In genomic region chr14:68705741-68706283, GRCh38 we compare ENCODE assay signal across 14 cellular contexts.
A peak's percentile ranks its signal among the peaks of the same experiment; 100 is the strongest.
DNase-seq lines count a peak whose midpoint lies in the region; ATAC-seq and TF ChIP-seq lines count a peak whose summit lies in the region.
"Had no signal": no experiment of that assay in that cellular context is flagged by ENCODE, and none has a peak within 500 bp of the region (broad histone marks: within the 10 kb centered on the region; RNA-seq: fewer than 3 reads in every experiment).

No MANE protein-coding gene starts in this region.

- intact Hi-C loops in PC-9 (cut with micrococcal nuclease; ENCODE audit: unreplicated experiment) (no loop called here), heart right ventricle (cut with DNase I) (no loop called here), prostate gland (cut with DNase I) (no loop called here)

- POLR2A ChIA-PET in PC-9 (lab: Charles Lee; ENCODE audit: unreplicated experiment): interaction anchor here (0.6 to 1.0 kb wide), 4 partner anchors 23 to 178 kb away, joined by 3 to 7 read pairs (median 4); no protein-coding TSS in a partner anchor

- H3K27ac ChIP-seq in PC-9 (peak overlapping the region; percentile 71), heart right ventricle (peak overlapping the region in 2 of 10 donors; percentile 24 to 58), prostate gland (peak overlapping the region; percentile 27 to 44)
- H3K27ac ChIP-seq: SK-N-MC had no signal

- no peaks in the 10 kb centered on the region for H4K20me1 ChIP-seq in PC-9 (ENCODE audit: insufficient read depth)

- peak overlapping the region; percentile 50 for H3K4me2 ChIP-seq in PC-9

- CTCF ChIA-PET in PC-9 (lab: Charles Lee): no interaction called here

- H3K9me2 ChIP-seq in PC-9 (ENCODE audit: insufficient read depth): no peaks in the 10 kb centered on the region

- H3K36me3 ChIP-seq in H7 (replicated peaks; ENCODE audit: control insufficient read depth, insufficient read depth, low read length): no peaks in the 10 kb centered on the region
- H3K36me3 ChIP-seq in PC-9 (ENCODE audit: low read depth): no peaks in the 10 kb centered on the region
- no peaks in the 10 kb centered on the region for H3K36me3 ChIP-seq in heart right ventricle
- H3K36me3 ChIP-seq in prostate gland: no peaks in the 10 kb centered on the region

- peaks cover 23% of the 10 kb centered on the region; the same call in 1 of the 2 replicates for H3F3A ChIP-seq in PC-9 (ENCODE audit: insufficient read depth, low read depth)

- H3K27me3 ChIP-seq in H7 (ENCODE audit: control insufficient read depth, insufficient read depth, low read length) (no peaks in the 10 kb centered on the region), PC-9 (ENCODE audit: insufficient read depth, low read depth) (no peaks in the 10 kb centered on the region), heart right ventricle (no peaks in the 10 kb centered on the region), prostate gland (replicated peaks; ENCODE audit: insufficient read depth) (no peaks in the 10 kb centered on the region)

- peak; percentile 54 for DNase-seq in H7
- peak; percentile 56 to 93 for DNase-seq in PC-9
- no peak for DNase-seq in heart right ventricle
- DNase-seq in prostate gland (ENCODE audit: low spot score): peak; percentile 55
- DNase-seq in T-helper 2 cell: no peak
- no peak for DNase-seq in stimulated activated naive CD8-positive, alpha-beta T cell treated with anti-CD3 and anti-CD28 coated beads, Interleukin-15, Interleukin-2, amounts not matched to agents 100 U/mL and 50 U/mL, for 24 hours
- DNase-seq in activated CD4-positive, CD25-positive, alpha-beta regulatory T cell treated with anti-CD3 and anti-CD28 coated beads, Interleukin-2, amount 50 U/mL, for 72 hours: no peak
- no peak for DNase-seq in NCI-H774 (lab: John Stamatoyannopoulos, UW)
- DNase-seq: activated B cell treated with CpG ODN at 0.5 μM for 24 hours, C1 segment of cervical spinal cord, naive B cell, NCI-H1105, retina had no signal

- no peak overlapping the region for H2AFZ ChIP-seq in PC-9

- no TSS peak for BruUV-seq in PC-9 (replicated peaks; lab: Mats Ljungman, UMichigan)

- TF ChIP-seq POLR2A in prostate gland (IDR thresholded peaks at IDR 0.05): no peak

- H3K9me3 ChIP-seq in PC-9 (ENCODE audit: insufficient read depth, low read depth) (no peaks in the 10 kb centered on the region), heart right ventricle (peaks cover 0 to 1% (median 0%) of the 10 kb centered on the region in 11 donors), prostate gland (no peaks in the 10 kb centered on the region)

- H3K4me1 ChIP-seq in PC-9 (replicated peaks; ENCODE audit: insufficient read depth): peaks cover 50% of the 10 kb centered on the region
- peaks cover 0 to 36% (median 13%) of the 10 kb centered on the region in 9 donors for H3K4me1 ChIP-seq in heart right ventricle
- peaks cover 4% of the 10 kb centered on the region for H3K4me1 ChIP-seq in prostate gland (replicated peaks)

- 67 to 80% methylated on average over 10 of the region's 10 CpGs for WGBS in heart right ventricle, 2 donors
- WGBS in prostate gland: 75% methylated on average over 10 of the region's 10 CpGs

- no peak overlapping the region for H3K4me3 ChIP-seq in H7 (ENCODE audit: insufficient read depth, low read depth, low read length)
- H3K4me3 ChIP-seq in PC-9: no peak overlapping the region
- H3K4me3 ChIP-seq in heart right ventricle: no peak overlapping the region
- no peak overlapping the region for H3K4me3 ChIP-seq in prostate gland
- H3K4me3 ChIP-seq: SK-N-MC had no signal

- ATAC-seq in heart right ventricle: peak in 5 of 8 donors; percentile 19 to 47 (median 23)
- ATAC-seq in stimulated activated naive CD8-positive, alpha-beta T cell treated with anti-CD3 and anti-CD28 coated beads, Interleukin-15, Interleukin-2, amounts not matched to agents 100 U/mL and 50 U/mL, for 24 hours: no peak

- H3K79me2 ChIP-seq in PC-9 (ENCODE audit: low read depth): no peaks in the 10 kb centered on the region

- TF ChIP-seq CTCF in PC-9 (conservative IDR thresholded peaks at IDR 0.05): no peak
- no peak for TF ChIP-seq CTCF in heart right ventricle (IDR thresholded peaks at IDR 0.05)
- TF ChIP-seq CTCF in prostate gland (IDR thresholded peaks at IDR 0.05): no peak

Comparison
In these comparisons a context has a peak if more than half of its experiments do, and no peak if none do; other contexts are left out.
1. DNase-seq: peak in H7 (single experiment), PC-9 (2 of 2) and prostate gland (single experiment); none in heart right ventricle (0 of 2), T-helper 2 cell (0 of 5), stimulated activated naive CD8-positive, alpha-beta T cell treated with anti-CD3 and anti-CD28 coated beads, Interleukin-15, Interleukin-2, amounts not matched to agents 100 U/mL and 50 U/mL, for 24 hours (single experiment), activated CD4-positive, CD25-positive, alpha-beta regulatory T cell treated with anti-CD3 and anti-CD28 coated beads, Interleukin-2, amount 50 U/mL, for 72 hours (single experiment) and NCI-H774 (single experiment).